15 cellular contexts compared by ENCODE assay signal in genomic region chr9:114735139-114735538, GRCh38. TPM values are rescaled to one million over a fixed set of nuclear protein-coding genes. Genes with fewer than 3 reads are reported as not detected.
"Had no signal": no experiment of that assay in that cellular context is flagged by ENCODE, and none has a peak within 500 bp of the region (broad histone marks: within the 10 kb centered on the region; RNA-seq: fewer than 3 reads in every experiment).

No MANE protein-coding gene starts in this region.

RNA-seq across cellular contexts. Expression of gene TEX48, which starts 53.1 kb away (rescaled TPM):
- total RNA-seq: activated naive CD4-positive, alpha-beta T cell treated with anti-CD3 and anti-CD28 coated beads, Interleukin-2, amount 50 U/mL, for 72 hours; adrenal gland; aorta; body of pancreas; colonic mucosa; dermis microvascular lymphatic vessel endothelial cell; fibroblast of lung; fibroblast of villous mesenchyme; kidney epithelial cell; lower leg skin; osteoblast; posterior vena cava; transverse colon; urinary bladder had no signal
- polyA plus RNA-seq: adrenal gland, aorta, esophagus, fibroblast of lung, urinary bladder had no signal
